In the genomic region with DNA sequence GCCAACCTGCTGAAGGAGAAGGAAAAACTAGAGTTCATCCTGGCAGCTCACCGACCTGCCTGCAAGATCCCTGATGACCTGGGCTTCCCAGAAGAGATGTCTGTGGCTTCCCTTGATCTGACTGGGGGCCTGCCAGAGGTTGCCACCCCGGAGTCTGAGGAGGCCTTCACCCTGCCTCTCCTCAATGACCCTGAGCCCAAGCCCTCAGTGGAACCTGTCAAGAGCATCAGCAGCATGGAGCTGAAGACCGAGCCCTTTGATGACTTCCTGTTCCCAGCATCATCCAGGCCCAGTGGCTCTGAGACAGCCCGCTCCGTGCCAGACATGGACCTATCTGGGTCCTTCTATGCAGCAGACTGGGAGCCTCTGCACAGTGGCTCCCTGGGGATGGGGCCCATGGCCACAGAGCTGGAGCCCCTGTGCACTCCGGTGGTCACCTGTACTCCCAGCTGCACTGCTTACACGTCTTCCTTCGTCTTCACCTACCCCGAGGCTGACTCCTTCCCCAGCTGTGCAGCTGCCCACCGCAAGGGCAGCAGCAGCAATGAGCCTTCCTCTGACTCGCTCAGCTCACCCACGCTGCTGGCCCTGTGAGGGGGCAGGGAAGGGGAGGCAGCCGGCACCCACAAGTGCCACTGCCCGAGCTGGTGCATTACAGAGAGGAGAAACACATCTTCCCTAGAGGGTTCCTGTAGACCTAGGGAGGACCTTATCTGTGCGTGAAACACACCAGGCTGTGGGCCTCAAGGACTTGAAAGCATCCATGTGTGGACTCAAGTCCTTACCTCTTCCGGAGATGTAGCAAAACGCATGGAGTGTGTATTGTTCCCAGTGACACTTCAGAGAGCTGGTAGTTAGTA, we compare ENCODE assay signal across 8 cellular contexts.
DNase-seq lines count a peak whose midpoint lies in the region; ATAC-seq and TF ChIP-seq lines count a peak whose summit lies in the region.

No MANE protein-coding gene starts in this region.

- ATAC-seq in HG03520 (IDR thresholded peaks at IDR 0.05; ENCODE audit: unreplicated experiment) (no peak), GM21390 (IDR thresholded peaks at IDR 0.05; ENCODE audit: unreplicated experiment) (no peak)

- TF ChIP-seq CTCF in coronary artery (IDR thresholded peaks at IDR 0.05) (no peak), GM10266 (IDR thresholded peaks at IDR 0.05; ENCODE audit: control insufficient read depth, insufficient read depth, low read depth, missing control alignments) (no peak)

- peak overlapping the region; percentile 93 for H3K4me3 ChIP-seq in coronary artery

- DNase-seq in stimulated activated naive CD4-positive, alpha-beta T cell (lab: John Stamatoyannopoulos, UW) = peak in 4 of 6 experiments; percentile 44 to 58 (median 54)
- no peak for DNase-seq in stimulated activated naive CD4-positive, alpha-beta T cell treated with Interleukin-2 at 50 U/mL for 16 hours (lab: John Stamatoyannopoulos, UW)
- DNase-seq in coronary artery (ENCODE audit: low spot score) (no peak), midbrain (lab: John Stamatoyannopoulos, UW) (peak; percentile 63), GM10266 (ENCODE audit: extremely low spot score) (no peak), SKM-1 (lab: John Stamatoyannopoulos, UW; ENCODE audit: unreplicated experiment) (no peak)

- H3K27ac ChIP-seq in coronary artery = peak overlapping the region; percentile 100

Comparison
In these comparisons a context has a peak if more than half of its experiments do, and no peak if none do; other contexts are left out.
1. DNase-seq: peak in stimulated activated naive CD4-positive, alpha-beta T cell (4 of 6) and midbrain (single experiment); none in stimulated activated naive CD4-positive, alpha-beta T cell treated with Interleukin-2 at 50 U/mL for 16 hours (single experiment), coronary artery (single experiment), GM10266 (single experiment) and SKM-1 (single experiment).